Comparison of ENCODE assay signal across 8 cellular contexts in the genomic region with DNA sequence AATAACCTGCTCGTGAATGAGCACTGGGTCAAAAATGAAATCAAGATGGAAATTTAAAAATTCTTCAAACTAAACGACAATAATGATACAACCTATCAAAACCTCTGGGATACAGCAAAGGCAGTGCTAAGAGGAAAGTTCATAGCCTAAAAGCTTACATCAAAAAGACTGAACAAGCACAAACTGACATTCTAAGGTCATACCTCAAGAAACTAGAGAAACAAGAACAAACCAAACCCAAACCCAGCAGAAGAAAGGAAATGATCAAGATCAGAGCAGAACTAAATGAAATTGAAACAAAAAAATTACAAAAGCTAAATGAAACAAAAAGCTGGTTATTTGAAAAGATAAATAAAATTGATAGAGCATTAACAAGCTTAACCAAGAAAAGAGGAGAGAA. TPM values are rescaled to one million over a fixed set of nuclear protein-coding genes. Genes with fewer than 3 reads are reported as not detected.
DNase-seq lines count a peak whose midpoint lies in the region; ATAC-seq and TF ChIP-seq lines count a peak whose summit lies in the region.
"Not testable (repeated sequence)": the region's sequence is repeated elsewhere in the genome, so short reads cannot be mapped to it uniquely, and the experiment has no call there.

No MANE protein-coding gene starts in this region.

- not testable (repeated sequence) for H3K27me3 Mint-ChIP-seq in CD4-positive, alpha-beta T cell; T-cell; activated CD4-positive, alpha-beta T cell treated with anti-CD3 and anti-CD28 coated beads, Interleukin-2, amount 10 ng/mL, durations not matched to agents 24 days and 14 days; activated CD8-positive, alpha-beta T cell treated with anti-CD3 and anti-CD28 coated beads, Interleukin-2, amount 10 ng/mL, durations not matched to agents 7 days and 5 days (ENCODE audit: low read depth); activated T-helper 1 cell treated with anti-CD3 and anti-CD28 coated beads, Interleukin-12 subunit alpha, Interleukin-12 subunit beta, Interleukin-2, Interleukin-4 antibody, amounts not matched to agents 30 ng/mL and 10 ng/mL and 1 ng/mL, durations not matched to agents 14 hours and 24 hours and 36 hours (ENCODE audit: insufficient read depth); activated naive CD8-positive, alpha-beta T cell treated with anti-CD3 and anti-CD28 coated beads for 36 hours; naive thymus-derived CD4-positive, alpha-beta T cell; stimulated activated naive CD8-positive, alpha-beta T cell treated with anti-CD3 and anti-CD28 coated beads, Interleukin-15, amount 100 ng/mL, for 72 hours

- H3K4me3 Mint-ChIP-seq in CD4-positive, alpha-beta T cell; activated CD8-positive, alpha-beta T cell treated with anti-CD3 and anti-CD28 coated beads, Interleukin-2, amount 10 ng/mL, durations not matched to agents 7 days and 5 days; activated T-helper 1 cell treated with anti-CD3 and anti-CD28 coated beads, Interleukin-12 subunit alpha, Interleukin-12 subunit beta, Interleukin-2, Interleukin-4 antibody, amounts not matched to agents 30 ng/mL and 10 ng/mL and 1 ng/mL, durations not matched to agents 14 hours and 24 hours and 36 hours: not testable (repeated sequence)
- peak overlapping the region in 1 of 3 donors; percentile 48 for H3K4me3 Mint-ChIP-seq in T-cell
- H3K4me3 Mint-ChIP-seq in activated CD4-positive, alpha-beta T cell treated with anti-CD3 and anti-CD28 coated beads, Interleukin-2, amount 10 ng/mL, durations not matched to agents 24 days and 14 days: peak overlapping the region; percentile 49
- H3K4me3 Mint-ChIP-seq in activated naive CD8-positive, alpha-beta T cell treated with anti-CD3 and anti-CD28 coated beads for 36 hours: peak overlapping the region; percentile 11
- H3K4me3 Mint-ChIP-seq in naive thymus-derived CD4-positive, alpha-beta T cell: peak overlapping the region; percentile 0 to 64 (median 32)
- H3K4me3 Mint-ChIP-seq in stimulated activated naive CD8-positive, alpha-beta T cell treated with anti-CD3 and anti-CD28 coated beads, Interleukin-15, amount 100 ng/mL, for 72 hours: peak overlapping the region; percentile 21 to 25

- H3K36me3 Mint-ChIP-seq in CD4-positive, alpha-beta T cell (ENCODE audit: low read depth); T-cell; activated CD4-positive, alpha-beta T cell treated with anti-CD3 and anti-CD28 coated beads, Interleukin-2, amount 10 ng/mL, durations not matched to agents 24 days and 14 days (ENCODE audit: low read depth); activated T-helper 1 cell treated with anti-CD3 and anti-CD28 coated beads, Interleukin-12 subunit alpha, Interleukin-12 subunit beta, Interleukin-2, Interleukin-4 antibody, amounts not matched to agents 30 ng/mL and 10 ng/mL and 1 ng/mL, durations not matched to agents 14 hours and 24 hours and 36 hours (ENCODE audit: low read depth); activated naive CD8-positive, alpha-beta T cell treated with anti-CD3 and anti-CD28 coated beads for 36 hours: not testable (repeated sequence)
- H3K36me3 Mint-ChIP-seq in activated CD8-positive, alpha-beta T cell treated with anti-CD3 and anti-CD28 coated beads, Interleukin-2, amount 10 ng/mL, durations not matched to agents 7 days and 5 days (ENCODE audit: low read depth): peaks cover 27% of the 10 kb centered on the region
- H3K36me3 Mint-ChIP-seq in naive thymus-derived CD4-positive, alpha-beta T cell: peaks cover 0 to 15% (median 0%) of the 10 kb centered on the region in 5 donors

- not testable (repeated sequence) for H3K9me3 Mint-ChIP-seq in CD4-positive, alpha-beta T cell; T-cell; activated CD4-positive, alpha-beta T cell treated with anti-CD3 and anti-CD28 coated beads, Interleukin-2, amount 10 ng/mL, durations not matched to agents 24 days and 14 days; activated CD8-positive, alpha-beta T cell treated with anti-CD3 and anti-CD28 coated beads, Interleukin-2, amount 10 ng/mL, durations not matched to agents 7 days and 5 days (ENCODE audit: insufficient read depth); stimulated activated naive CD8-positive, alpha-beta T cell treated with anti-CD3 and anti-CD28 coated beads, Interleukin-15, amount 100 ng/mL, for 72 hours
- H3K9me3 Mint-ChIP-seq in activated T-helper 1 cell treated with anti-CD3 and anti-CD28 coated beads, Interleukin-12 subunit alpha, Interleukin-12 subunit beta, Interleukin-2, Interleukin-4 antibody, amounts not matched to agents 30 ng/mL and 10 ng/mL and 1 ng/mL, durations not matched to agents 14 hours and 24 hours and 36 hours: peaks cover 13% of the 10 kb centered on the region
- H3K9me3 Mint-ChIP-seq in activated naive CD8-positive, alpha-beta T cell treated with anti-CD3 and anti-CD28 coated beads for 36 hours: peaks cover 13% of the 10 kb centered on the region
- H3K9me3 Mint-ChIP-seq in naive thymus-derived CD4-positive, alpha-beta T cell: peaks cover 0 to 10% (median 4%) of the 10 kb centered on the region in 11 donors

- peak overlapping the region; percentile 24 for H3K27ac Mint-ChIP-seq in CD4-positive, alpha-beta T cell
- H3K27ac Mint-ChIP-seq in T-cell: peak overlapping the region; percentile 73 to 88
- H3K27ac Mint-ChIP-seq in activated CD4-positive, alpha-beta T cell treated with anti-CD3 and anti-CD28 coated beads, Interleukin-2, amount 10 ng/mL, durations not matched to agents 24 days and 14 days: peak overlapping the region; percentile 30
- peak overlapping the region; percentile 68 for H3K27ac Mint-ChIP-seq in activated CD8-positive, alpha-beta T cell treated with anti-CD3 and anti-CD28 coated beads, Interleukin-2, amount 10 ng/mL, durations not matched to agents 7 days and 5 days
- H3K27ac Mint-ChIP-seq in activated T-helper 1 cell treated with anti-CD3 and anti-CD28 coated beads, Interleukin-12 subunit alpha, Interleukin-12 subunit beta, Interleukin-2, Interleukin-4 antibody, amounts not matched to agents 30 ng/mL and 10 ng/mL and 1 ng/mL, durations not matched to agents 14 hours and 24 hours and 36 hours: peak overlapping the region; percentile 56
- H3K27ac Mint-ChIP-seq in activated naive CD8-positive, alpha-beta T cell treated with anti-CD3 and anti-CD28 coated beads for 36 hours: peak overlapping the region; percentile 52
- peak overlapping the region; percentile 47 to 86 (median 70) for H3K27ac Mint-ChIP-seq in naive thymus-derived CD4-positive, alpha-beta T cell
- peak overlapping the region in 1 of 2 donors; percentile 40 for H3K27ac Mint-ChIP-seq in stimulated activated naive CD8-positive, alpha-beta T cell treated with anti-CD3 and anti-CD28 coated beads, Interleukin-15, amount 100 ng/mL, for 72 hours

- H3K4me3 ChIP-seq in naive thymus-derived CD4-positive, alpha-beta T cell (ENCODE audit: low read length): not testable (repeated sequence)

- H3K27ac ChIP-seq in CD4-positive, alpha-beta T cell (ENCODE audit: low read depth, low read length); naive thymus-derived CD4-positive, alpha-beta T cell (ENCODE audit: low read depth, low read length): not testable (repeated sequence)

- H3K4me1 Mint-ChIP-seq in CD4-positive, alpha-beta T cell (ENCODE audit: low read depth): peaks cover 24% of the 10 kb centered on the region
- H3K4me1 Mint-ChIP-seq in T-cell: peaks cover 18 to 21% (median 21%) of the 10 kb centered on the region in 3 donors
- peaks cover 30% of the 10 kb centered on the region for H3K4me1 Mint-ChIP-seq in activated CD4-positive, alpha-beta T cell treated with anti-CD3 and anti-CD28 coated beads, Interleukin-2, amount 10 ng/mL, durations not matched to agents 24 days and 14 days
- peaks cover 42% of the 10 kb centered on the region for H3K4me1 Mint-ChIP-seq in activated CD8-positive, alpha-beta T cell treated with anti-CD3 and anti-CD28 coated beads, Interleukin-2, amount 10 ng/mL, durations not matched to agents 7 days and 5 days (ENCODE audit: low read depth)
- H3K4me1 Mint-ChIP-seq in activated T-helper 1 cell treated with anti-CD3 and anti-CD28 coated beads, Interleukin-12 subunit alpha, Interleukin-12 subunit beta, Interleukin-2, Interleukin-4 antibody, amounts not matched to agents 30 ng/mL and 10 ng/mL and 1 ng/mL, durations not matched to agents 14 hours and 24 hours and 36 hours (ENCODE audit: low read depth): peaks cover 30% of the 10 kb centered on the region
- peaks cover 16% of the 10 kb centered on the region for H3K4me1 Mint-ChIP-seq in activated naive CD8-positive, alpha-beta T cell treated with anti-CD3 and anti-CD28 coated beads for 36 hours
- peaks cover 11 to 25% (median 19%) of the 10 kb centered on the region in 7 donors for H3K4me1 Mint-ChIP-seq in naive thymus-derived CD4-positive, alpha-beta T cell
- H3K4me1 Mint-ChIP-seq in stimulated activated naive CD8-positive, alpha-beta T cell treated with anti-CD3 and anti-CD28 coated beads, Interleukin-15, amount 100 ng/mL, for 72 hours: peaks cover 33% of the 10 kb centered on the region

- CTCF ChIA-PET in CD4-positive, alpha-beta T cell (lab: Charles Lee); T-cell (lab: Charles Lee); naive thymus-derived CD4-positive, alpha-beta T cell (lab: Charles Lee): not testable (repeated sequence)
- CTCF ChIA-PET in activated CD8-positive, alpha-beta T cell treated with anti-CD3 and anti-CD28 coated beads, Interleukin-2, amount 10 ng/mL, durations not matched to agents 7 days and 5 days (lab: Charles Lee): interaction anchor here (0.8 to 2.2 kb wide), 7 partner anchors 12 to 173 kb away, joined by 3 to 9 read pairs (median 3); no protein-coding TSS in a partner anchor

- H3K27me3 ChIP-seq in CD4-positive, alpha-beta T cell (ENCODE audit: control insufficient read depth, insufficient read depth, low read length); naive thymus-derived CD4-positive, alpha-beta T cell (ENCODE audit: control insufficient read depth in 2 of 2, insufficient read depth in 2 of 2, low read length in 2 of 2): not testable (repeated sequence)

- not testable (repeated sequence) for ATAC-seq in CD4-positive, alpha-beta T cell (ENCODE audit: poor library complexity); T-cell (replicated peaks in 1 of 4); activated CD8-positive, alpha-beta T cell treated with anti-CD3 and anti-CD28 coated beads, Interleukin-2, amount 10 ng/mL, durations not matched to agents 7 days and 5 days; naive thymus-derived CD4-positive, alpha-beta T cell; stimulated activated naive CD8-positive, alpha-beta T cell treated with anti-CD3 and anti-CD28 coated beads, Interleukin-15, amount 100 ng/mL, for 72 hours

- not testable (repeated sequence) for TF ChIP-seq CTCF in CD4-positive, alpha-beta T cell (IDR thresholded peaks at IDR 0.05)

- H3K9me3 ChIP-seq in CD4-positive, alpha-beta T cell (ENCODE audit: control insufficient read depth, low read length); naive thymus-derived CD4-positive, alpha-beta T cell (ENCODE audit: control insufficient read depth in 2 of 3, low read length in 3 of 3): not testable (repeated sequence)

- H3K36me3 ChIP-seq in naive thymus-derived CD4-positive, alpha-beta T cell (ENCODE audit: control insufficient read depth in 2 of 3, insufficient read depth in 3 of 3, low read length in 3 of 3): not testable (repeated sequence)

- intact Hi-C loops in CD4-positive, alpha-beta T cell (cut with DNase I, micrococcal nuclease); activated CD4-positive, alpha-beta T cell treated with anti-CD3 and anti-CD28 coated beads, Interleukin-2, amount 10 ng/mL, durations not matched to agents 24 days and 14 days (cut with micrococcal nuclease); activated T-helper 1 cell treated with anti-CD3 and anti-CD28 coated beads, Interleukin-12 subunit alpha, Interleukin-12 subunit beta, Interleukin-2, Interleukin-4 antibody, amounts not matched to agents 30 ng/mL and 10 ng/mL and 1 ng/mL, durations not matched to agents 14 hours and 24 hours and 36 hours (cut with micrococcal nuclease); naive thymus-derived CD4-positive, alpha-beta T cell (cut with micrococcal nuclease): not testable (repeated sequence)

- POLR2A ChIA-PET in CD4-positive, alpha-beta T cell (lab: Charles Lee): interaction anchor here (1.1 kb wide), 1 partner anchor 37 kb away, joined by 4 read pairs; a partner anchor contains a TSS
- POLR2A ChIA-PET in T-cell (lab: Charles Lee): interaction anchor here in 1 of 2 donors (0.6 to 0.9 kb wide), 2 partner anchors 14 to 32 kb away, joined by 3 to 4 read pairs; a partner anchor contains a TSS
- POLR2A ChIA-PET in activated CD8-positive, alpha-beta T cell treated with anti-CD3 and anti-CD28 coated beads, Interleukin-2, amount 10 ng/mL, durations not matched to agents 7 days and 5 days (lab: Charles Lee): interaction anchor here (0.9 to 1.9 kb wide), 3 partner anchors 20 to 225 kb away, joined by 3 to 5 read pairs (median 4); a partner anchor contains a TSS
- POLR2A ChIA-PET in naive thymus-derived CD4-positive, alpha-beta T cell (lab: Charles Lee): interaction anchor here (0.9 kb wide), 1 partner anchor 32 kb away, joined by 3 read pairs; a partner anchor contains a TSS

- H3K4me1 ChIP-seq in naive thymus-derived CD4-positive, alpha-beta T cell (ENCODE audit: control insufficient read depth in 2 of 2, insufficient read depth in 2 of 2, low read length in 2 of 2): not testable (repeated sequence)

- DNase-seq in CD4-positive, alpha-beta T cell; T-cell; activated CD4-positive, alpha-beta T cell treated with anti-CD3 and anti-CD28 coated beads, Interleukin-2, amount 10 ng/mL, durations not matched to agents 24 days and 14 days; activated CD8-positive, alpha-beta T cell treated with anti-CD3 and anti-CD28 coated beads, Interleukin-2, amount 10 ng/mL, durations not matched to agents 7 days and 5 days; activated T-helper 1 cell treated with anti-CD3 and anti-CD28 coated beads, Interleukin-12 subunit alpha, Interleukin-12 subunit beta, Interleukin-2, Interleukin-4 antibody, amounts not matched to agents 30 ng/mL and 10 ng/mL and 1 ng/mL, durations not matched to agents 14 hours and 24 hours and 36 hours (ENCODE audit: low spot score); activated naive CD8-positive, alpha-beta T cell treated with anti-CD3 and anti-CD28 coated beads for 36 hours; stimulated activated naive CD8-positive, alpha-beta T cell treated with anti-CD3 and anti-CD28 coated beads, Interleukin-15, amount 100 ng/mL, for 72 hours: not testable (repeated sequence)
- peak in 5 of 9 donors; percentile 5 to 58 (median 35) for DNase-seq in naive thymus-derived CD4-positive, alpha-beta T cell

RNA-seq across cellular contexts. Expression of a gene that starts 26.3 kb away (rescaled TPM):
- 10 to 100 TPM; 21.1 to 24.1 TPM for total RNA-seq in CD4-positive, alpha-beta T cell
- total RNA-seq in T-cell: 10 to 100 TPM; 24.8 to 28.3 (median 25.5) TPM
- total RNA-seq in activated CD4-positive, alpha-beta T cell treated with anti-CD3 and anti-CD28 coated beads, Interleukin-2, amount 10 ng/mL, durations not matched to agents 24 days and 14 days: 18.7 and 21.8 TPM in 2 replicates
- total RNA-seq in activated CD8-positive, alpha-beta T cell treated with anti-CD3 and anti-CD28 coated beads, Interleukin-2, amount 10 ng/mL, durations not matched to agents 7 days and 5 days: 10 to 100 TPM; 18.6 to 21.2 TPM
- total RNA-seq in activated T-helper 1 cell treated with anti-CD3 and anti-CD28 coated beads, Interleukin-12 subunit alpha, Interleukin-12 subunit beta, Interleukin-2, Interleukin-4 antibody, amounts not matched to agents 30 ng/mL and 10 ng/mL and 1 ng/mL, durations not matched to agents 14 hours and 24 hours and 36 hours: 22.6 and 23.8 TPM in 2 replicates
- total RNA-seq in activated naive CD8-positive, alpha-beta T cell treated with anti-CD3 and anti-CD28 coated beads for 36 hours: 10 to 100 TPM; 19.1 to 19.5 TPM
- 10 to 100 TPM; 18.4 to 29.1 (median 26.1) TPM for total RNA-seq in naive thymus-derived CD4-positive, alpha-beta T cell
- polyA plus RNA-seq in naive thymus-derived CD4-positive, alpha-beta T cell: 10 to 100 TPM; 20.5 to 30.6 TPM

RNA-seq across cellular contexts. Expression of a gene that starts 32.4 kb away (rescaled TPM):
- total RNA-seq in CD4-positive, alpha-beta T cell: 100 to 1,000 TPM; 110 to 111 TPM
- total RNA-seq in T-cell: 100 to 1,000 TPM in 2 of 5 donors, 10 to 100 TPM in 3; 80.2 to 136 (median 94.4) TPM
- total RNA-seq in activated CD4-positive, alpha-beta T cell treated with anti-CD3 and anti-CD28 coated beads, Interleukin-2, amount 10 ng/mL, durations not matched to agents 24 days and 14 days: 121 and 128 TPM in 2 replicates
- 100 to 1,000 TPM in 1 of 2 experiments, 10 to 100 TPM in 1; 94.1 to 103 TPM for total RNA-seq in activated CD8-positive, alpha-beta T cell treated with anti-CD3 and anti-CD28 coated beads, Interleukin-2, amount 10 ng/mL, durations not matched to agents 7 days and 5 days
- total RNA-seq in activated T-helper 1 cell treated with anti-CD3 and anti-CD28 coated beads, Interleukin-12 subunit alpha, Interleukin-12 subunit beta, Interleukin-2, Interleukin-4 antibody, amounts not matched to agents 30 ng/mL and 10 ng/mL and 1 ng/mL, durations not matched to agents 14 hours and 24 hours and 36 hours: 111 and 116 TPM in 2 replicates
- total RNA-seq in activated naive CD8-positive, alpha-beta T cell treated with anti-CD3 and anti-CD28 coated beads for 36 hours: 100 to 1,000 TPM; 108 to 111 TPM
- total RNA-seq in naive thymus-derived CD4-positive, alpha-beta T cell: 100 to 1,000 TPM in 3 of 5 experiments, 10 to 100 TPM in 2; 80.1 to 120 (median 102) TPM
- polyA plus RNA-seq in naive thymus-derived CD4-positive, alpha-beta T cell: 10 to 100 TPM; 25.2 to 31.7 TPM

RNA-seq across cellular contexts. Expression of a gene that starts 37.3 kb away (rescaled TPM):
- total RNA-seq in CD4-positive, alpha-beta T cell: 1 to 10 TPM; 7.0 to 8.6 TPM
- total RNA-seq in T-cell: 10 to 100 TPM; 14.9 to 34.3 (median 30.1) TPM
- 16.9 and 20.8 TPM in 2 replicates for total RNA-seq in activated CD4-positive, alpha-beta T cell treated with anti-CD3 and anti-CD28 coated beads, Interleukin-2, amount 10 ng/mL, durations not matched to agents 24 days and 14 days
- 10 to 100 TPM; 25.8 to 26.1 TPM for total RNA-seq in activated CD8-positive, alpha-beta T cell treated with anti-CD3 and anti-CD28 coated beads, Interleukin-2, amount 10 ng/mL, durations not matched to agents 7 days and 5 days
- total RNA-seq in activated T-helper 1 cell treated with anti-CD3 and anti-CD28 coated beads, Interleukin-12 subunit alpha, Interleukin-12 subunit beta, Interleukin-2, Interleukin-4 antibody, amounts not matched to agents 30 ng/mL and 10 ng/mL and 1 ng/mL, durations not matched to agents 14 hours and 24 hours and 36 hours: 17.4 and 18.5 TPM in 2 replicates
- total RNA-seq in activated naive CD8-positive, alpha-beta T cell treated with anti-CD3 and anti-CD28 coated beads for 36 hours: 10 to 100 TPM; 21.8 to 21.9 TPM
- 10 to 100 TPM; 15.3 to 33.5 (median 26.4) TPM for total RNA-seq in naive thymus-derived CD4-positive, alpha-beta T cell
- 10 to 100 TPM in 1 of 2 donors, 1 to 10 TPM in 1; 10.0 to 11.0 TPM for polyA plus RNA-seq in naive thymus-derived CD4-positive, alpha-beta T cell
